In genomic region chr18:23217781-23218180, GRCh38 we compare ENCODE assay signal across 34 cellular contexts.
A peak's percentile ranks its signal among the peaks of the same experiment; 100 is the strongest.
DNase-seq lines count a peak whose midpoint lies in the region; ATAC-seq, FAIRE-seq and TF ChIP-seq lines count a peak whose summit lies in the region.
"Had no signal": no experiment of that assay in that cellular context is flagged by ENCODE, and none has a peak within 500 bp of the region (broad histone marks: within the 10 kb centered on the region; RNA-seq: fewer than 3 reads in every experiment).

No MANE protein-coding gene starts in this region.

- SMC1A ChIA-PET in GM12878 (lab: Charles Lee; ENCODE audit: uncharacterized antibody, unreplicated experiment), result interaction anchor here (1.8 kb wide), 1 partner anchor 26 kb away, joined by 4 read pairs; no protein-coding TSS in a partner anchor

- H3K4ac ChIP-seq in H1 (replicated peaks; ENCODE audit: insufficient read length, low read depth, low read length), result no peak overlapping the region

- no peak overlapping the region for H3K23ac ChIP-seq in H1 (ENCODE audit: insufficient read length)

- H3K27me3 ChIP-seq in GM12878 (replicated peaks in 1 of 2; ENCODE audit: control insufficient read depth in 2 of 2, insufficient read depth in 2 of 2, low read length in 1 of 2) (no peaks in the 10 kb centered on the region), H1 (replicated peaks in 1 of 4; ENCODE audit: control insufficient read depth in 3 of 4, extremely low read depth in 1 of 4, insufficient read depth in 3 of 4, low read length in 3 of 4) (no peaks in the 10 kb centered on the region), spleen (replicated peaks in 1 of 7) (no peaks in the 10 kb centered on the region)
- H3K27me3 ChIP-seq: BE2C; BLaER1; BLaER1 treated with 17β-estradiol and CSF1 and Interleukin-3, amounts not matched to agents 10 nM and 100 nM had no signal

- no peak overlapping the region for H4K91ac ChIP-seq in H1 (replicated peaks; ENCODE audit: insufficient read length, low read length)

- H3K79me1 ChIP-seq in H1 (ENCODE audit: low read depth, low read length), result no peaks in the 10 kb centered on the region

- no peaks in the 10 kb centered on the region for H4K20me1 ChIP-seq in GM12878 (ENCODE audit: control insufficient read depth, insufficient read depth)
- H4K20me1 ChIP-seq in H1 (replicated peaks in 1 of 2; ENCODE audit: control insufficient read depth in 1 of 2, insufficient read depth in 2 of 2, low read length in 2 of 2), result peaks cover 0 to 2% of the 10 kb centered on the region in 2 experiments
- H4K20me1 ChIP-seq: BLaER1; BLaER1 treated with 17β-estradiol and CSF1 and Interleukin-3, amounts not matched to agents 10 nM and 100 nM had no signal

- TF ChIP-seq POLR2A in GM12878 (IDR thresholded peaks at IDR 0.05; ENCODE audit: low read depth, low read length) (no peak), H1 (IDR thresholded peaks at IDR 0.05; ENCODE audit: control extremely low read depth in 1 of 2, low read depth in 2 of 2, low read length in 2 of 2) (no peak), spleen (IDR thresholded peaks at IDR 0.05) (no peak)

- FAIRE-seq in GM12878 (lab: Jason Lieb, UNC), result no peak
- no peak for FAIRE-seq in H1 (lab: Jason Lieb, UNC)
- FAIRE-seq: A204.1, A549, D721Med had no signal

- intact Hi-C loops in GM12878 (cut with micrococcal nuclease; ENCODE audit: unreplicated experiment), result no loop called here
- intact Hi-C loops in posterior vena cava (cut with DNase I), result no loop called here
- intact Hi-C loops in spleen (cut with DNase I; ENCODE audit: low total_unique reads), result no loop called here

- H3K18ac ChIP-seq in H1 (ENCODE audit: extremely low read depth, low read length), result no peak overlapping the region

- no peak overlapping the region for H2BK20ac ChIP-seq in H1 (ENCODE audit: low read length)

- TF ChIP-seq CTCF in GM12878 (IDR thresholded peaks at IDR 0.05 in 2 of 3, conservative IDR thresholded peaks at IDR 0.05 in 1 of 3; ENCODE audit: control insufficient read depth in 2 of 3, extremely low read depth in 1 of 3, insufficient read depth in 1 of 3, low read depth in 3 of 3, low read length in 3 of 3), result no peak
- TF ChIP-seq CTCF in H1 (IDR thresholded peaks at IDR 0.05; ENCODE audit: control extremely low read depth in 1 of 3, insufficient read depth in 1 of 3, low read depth in 1 of 3, low read length in 3 of 3), result no peak
- TF ChIP-seq CTCF in spleen (IDR thresholded peaks at IDR 0.05 in 8 of 11, conservative IDR thresholded peaks at IDR 0.05 in 3 of 11), result no peak

- no peaks in the 10 kb centered on the region; the same call in 1 of the 2 replicates for H3K23me2 ChIP-seq in H1 (ENCODE audit: low read depth, low read length)

- H4K5ac ChIP-seq in H1 (ENCODE audit: insufficient read length, low read depth, low read length), result no peak overlapping the region

- no peak overlapping the region for H3K56ac ChIP-seq in H1 (replicated peaks; ENCODE audit: insufficient read length, low read depth, low read length)

- DNase-seq in GM12878 (ENCODE audit: low read depth, low spot score) (no peak), H1 (ENCODE audit: low read depth in 1 of 2, low spot score in 2 of 2) (no peak), posterior vena cava (ENCODE audit: low spot score) (peak; percentile 54), spleen (peak; percentile 54), NCI-H1436 (lab: John Stamatoyannopoulos, UW) (no peak), HUDEP-2 (lab: John Stamatoyannopoulos, UW; ENCODE audit: unreplicated experiment in 76 of 76) (no peak)
- DNase-seq in stimulated activated CD8-positive, alpha-beta memory T cell treated with anti-CD3 and anti-CD28 coated beads, Interleukin-4, amount 100 ng/mL, for 48 hours, result no peak
- DNase-seq: 8988T; ACHN; AML-193; BE2C; C1 segment of cervical spinal cord; Caco-2; Calu3; CD4-positive, alpha-beta memory T cell; CD4-positive, alpha-beta T cell; CD4-positive, CD25-positive, alpha-beta regulatory T cell; CD8-positive, alpha-beta T cell; COR-L47; DMS 273 treated with DMSO at 0.1 percent for 48 hours; DMS153; DMS53; DMS79; DMS79 treated with DMSO at 0.1 percent for 48 hours; DND-41; EL had no signal

- no peak overlapping the region for H3K27ac ChIP-seq in GM12878 (ENCODE audit: control insufficient read depth, insufficient read depth)
- H3K27ac ChIP-seq in H1 (ENCODE audit: low read depth, low read length), result no peak overlapping the region
- H3K27ac ChIP-seq in spleen, result no peak overlapping the region
- H3K27ac ChIP-seq: 22Rv1; A549; BLaER1; BLaER1 treated with 17β-estradiol and CSF1 and Interleukin-3, amounts not matched to agents 10 nM and 100 nM; C4-2B had no signal

- no peaks in the 10 kb centered on the region for H3K4me1 ChIP-seq in GM12878 (ENCODE audit: control insufficient read depth, insufficient read depth, low read length)
- H3K4me1 ChIP-seq in H1 (replicated peaks in 1 of 4; ENCODE audit: control insufficient read depth in 3 of 4, insufficient read depth in 4 of 4, low read length in 3 of 4), result no peaks in the 10 kb centered on the region
- no peaks in the 10 kb centered on the region for H3K4me1 ChIP-seq in spleen
- H3K4me1 ChIP-seq: A549, BE2C, Caco-2 had no signal

- H3K4me2 ChIP-seq in GM12878 (ENCODE audit: control insufficient read depth, insufficient read depth) (no peak overlapping the region), H1 (ENCODE audit: insufficient read depth in 1 of 2, low read depth in 2 of 2, low read length in 2 of 2) (no peak overlapping the region)
- H3K4me2 ChIP-seq: A549; BLaER1; BLaER1 treated with 17β-estradiol and CSF1 and Interleukin-3, amounts not matched to agents 10 nM and 100 nM had no signal

- H3K4me3 ChIP-seq in GM12878, result no peak overlapping the region
- no peak overlapping the region for H3K4me3 ChIP-seq in H1 (ENCODE audit: extremely low read depth in 1 of 4, insufficient read depth in 2 of 4, low read depth in 3 of 4, low read length in 4 of 4)
- no peak overlapping the region for H3K4me3 ChIP-seq in spleen
- H3K4me3 ChIP-seq: A549; BLaER1; BLaER1 treated with 17β-estradiol and CSF1 and Interleukin-3, amounts not matched to agents 10 nM and 100 nM had no signal

- H3K9ac ChIP-seq in GM12878 (ENCODE audit: control insufficient read depth, insufficient read depth, low read length) (no peak overlapping the region), H1 (replicated peaks in 1 of 4; ENCODE audit: extremely low read depth in 1 of 4, low read depth in 3 of 4, low read length in 3 of 4) (no peak overlapping the region)
- H3K9ac ChIP-seq: BLaER1; BLaER1 treated with 17β-estradiol and CSF1 and Interleukin-3, amounts not matched to agents 10 nM and 100 nM had no signal

- peaks cover 3 to 13% of the 10 kb centered on the region in 2 experiments; a peak in 3 of 4 replicates for H3K36me3 ChIP-seq in GM12878 (ENCODE audit: control insufficient read depth in 2 of 2, insufficient read depth in 2 of 2, low read length in 1 of 2)
- peaks cover 0 to 41% (median 12%) of the 10 kb centered on the region in 4 experiments; a peak in 5 of 8 replicates for H3K36me3 ChIP-seq in H1 (ENCODE audit: control insufficient read depth in 2 of 4, insufficient read depth in 4 of 4, low read length in 3 of 4)
- no peaks in the 10 kb centered on the region for H3K36me3 ChIP-seq in spleen
- H3K36me3 ChIP-seq: BE2C had no signal

- no peak overlapping the region for H2BK12ac ChIP-seq in H1 (ENCODE audit: low read depth, low read length)

- TSS peak; percentile 7 for BruUV-seq in GM12878 (replicated peaks; lab: Mats Ljungman, UMichigan)

- TF ChIP-seq EP300 in GM12878 (IDR thresholded peaks at IDR 0.05; ENCODE audit: borderline replicate concordance in 1 of 2, control insufficient read depth in 1 of 2, low read depth in 2 of 2, low read length in 2 of 2) (no peak), H1 (IDR thresholded peaks at IDR 0.05; ENCODE audit: borderline replicate concordance in 1 of 2, low read depth in 2 of 2, low read length in 2 of 2) (no peak)

- peak overlapping the region; percentile 29; the same call in 1 of the 2 replicates for H4K8ac ChIP-seq in H1 (ENCODE audit: extremely low read depth, insufficient read depth, low read length)

- no peak overlapping the region for H2BK5ac ChIP-seq in H1 (ENCODE audit: low read depth, low read length)

- H3K9me3 ChIP-seq in GM12878 (replicated peaks; ENCODE audit: control insufficient read depth, insufficient read depth, low read length), result no peaks in the 10 kb centered on the region
- no peaks in the 10 kb centered on the region for H3K9me3 ChIP-seq in H1 (ENCODE audit: insufficient read depth in 2 of 2, low read depth in 1 of 2, low read length in 1 of 2)
- H3K9me3 ChIP-seq in spleen, result no peaks in the 10 kb centered on the region
- H3K9me3 ChIP-seq: A549, BE2C, Caco-2 had no signal

- no peak for TF ChIP-seq RAD21 in GM12878 (IDR thresholded peaks at IDR 0.05; ENCODE audit: insufficient read depth, low read depth, low read length)
- TF ChIP-seq RAD21 in H1 (IDR thresholded peaks at IDR 0.05 in 1 of 2, conservative IDR thresholded peaks at IDR 0.05 in 1 of 2; ENCODE audit: low read depth in 2 of 2, low read length in 2 of 2), result no peak

- CTCF ChIA-PET in GM12878 (lab: Yijun Ruan, JAX) (no interaction called here), H1 (lab: Charles Lee; ENCODE audit: partially characterized antibody) (interaction anchor here (2.4 kb wide), 1 partner anchor 10 kb away, joined by 13 read pairs; no protein-coding TSS in a partner anchor)

- no peak overlapping the region for H2BK15ac ChIP-seq in H1 (ENCODE audit: low read length)

- H2AFZ ChIP-seq in GM12878 (ENCODE audit: control insufficient read depth, low read depth, low read length) (no peak overlapping the region), H1 (ENCODE audit: low read length) (no peak overlapping the region)

- H2BK120ac ChIP-seq in H1 (replicated peaks; ENCODE audit: low read depth, low read length), result no peak overlapping the region

- POLR2A ChIA-PET in GM12878 (lab: Charles Lee), result interaction anchor here (0.6 kb wide), 1 partner anchor 780 kb away, joined by 3 read pairs; no protein-coding TSS in a partner anchor
- POLR2A ChIA-PET in H1 (lab: Charles Lee; ENCODE audit: partially characterized antibody), result no interaction called here

- RAD21 ChIA-PET in GM12878 (lab: Charles Lee; ENCODE audit: unreplicated experiment), result no interaction called here

- ATAC-seq in GM12878 (no peak), GM19455 (IDR thresholded peaks at IDR 0.05; ENCODE audit: unreplicated experiment) (no peak)
- ATAC-seq: A549; CD8-positive, alpha-beta T cell had no signal

- in situ Hi-C loops in GM12878 (cut with MboI), result no loop called here

- H3K14ac ChIP-seq in H1 (ENCODE audit: insufficient read length), result no peak overlapping the region

- H2AK5ac ChIP-seq in H1 (ENCODE audit: low read depth, low read length), result no peak overlapping the region

- H3K79me2 ChIP-seq in GM12878 (ENCODE audit: control insufficient read depth, insufficient read depth, low read length), result no peaks in the 10 kb centered on the region
- H3K79me2 ChIP-seq in H1 (ENCODE audit: control insufficient read depth in 1 of 2, insufficient read depth in 2 of 2, low read length in 2 of 2), result no peaks in the 10 kb centered on the region

- 99% methylated on average over 11 of the region's 11 CpGs for WGBS in GM12878 (ENCODE audit: insufficient coverage, insufficient replicate concordance, low lambda C conversion rate, missing lambda C conversion rate)
- WGBS in H1 (ENCODE audit: extremely low coverage in 1 of 2, insufficient coverage in 1 of 2, insufficient read length in 1 of 2, insufficient replicate concordance in 2 of 2, low coverage in 1 of 2, low lambda C conversion rate in 2 of 2, missing lambda C conversion rate in 1 of 2), 2 experiments, result 92% methylated on average over 11 of the region's 11 CpGs; no CpG with 5 or more reads in 1 of the 2 experiments
- 93 to 97% (median 96%) methylated on average over 11 of the region's 11 CpGs for WGBS in spleen, 5 donors

Comparison
In these comparisons a context has a peak if more than half of its experiments do, and no peak if none do; other contexts are left out.
1. DNase-seq: peak in posterior vena cava (single experiment) and spleen (single experiment); none in GM12878 (single experiment), H1 (0 of 2), NCI-H1436 (single experiment), stimulated activated CD8-positive, alpha-beta memory T cell treated with anti-CD3 and anti-CD28 coated beads, Interleukin-4, amount 100 ng/mL, for 48 hours (single experiment) and HUDEP-2 (0 of 76).